13 cellular contexts compared by ENCODE assay signal in genomic region chr5:64773533-64773932, GRCh38. TPM values are rescaled to one million over a fixed set of nuclear protein-coding genes. Genes with fewer than 3 reads are reported as not detected.
DNase-seq lines count a peak whose midpoint lies in the region; ATAC-seq and TF ChIP-seq lines count a peak whose summit lies in the region.
"Had no signal": no experiment of that assay in that cellular context is flagged by ENCODE, and none has a peak within 500 bp of the region (broad histone marks: within the 10 kb centered on the region; RNA-seq: fewer than 3 reads in every experiment).

No MANE protein-coding gene starts in this region.

- POLR2A ChIA-PET in OCI-LY7 (lab: Charles Lee) = interaction anchor here (0.7 kb wide), 2 partner anchors 100 to 142 kb away, joined by 3 to 4 read pairs; no protein-coding TSS in a partner anchor
- POLR2A ChIA-PET in PC-3 (lab: Charles Lee; ENCODE audit: unreplicated experiment) = no interaction called here

- no peak overlapping the region for H2AFZ ChIP-seq in OCI-LY7 (ENCODE audit: low read length)
- no peak overlapping the region for H2AFZ ChIP-seq in PC-3 (ENCODE audit: low read length)

- BruUV-seq in OCI-LY7 (replicated peaks; lab: Mats Ljungman, UMichigan) (no TSS peak), PC-3 (replicated peaks; lab: Mats Ljungman, UMichigan) (no TSS peak)

- H3K4me3 ChIP-seq in OCI-LY7 (ENCODE audit: low read depth, low read length, poor library complexity, severe bottlenecking) (no peak overlapping the region), PC-3 (ENCODE audit: low read length) (no peak overlapping the region)
- H3K4me3 ChIP-seq: gastroesophageal sphincter had no signal

- H3F3A ChIP-seq in PC-3 (ENCODE audit: low read length, unreplicated experiment) = no peaks in the 10 kb centered on the region

- H3K9me3 ChIP-seq in OCI-LY7 (ENCODE audit: low read length) = no peaks in the 10 kb centered on the region
- no peaks in the 10 kb centered on the region for H3K9me3 ChIP-seq in PC-3 (ENCODE audit: low read length)
- H3K9me3 ChIP-seq: gastroesophageal sphincter had no signal

- no peak overlapping the region for H3K9ac ChIP-seq in PC-3 (ENCODE audit: low read length)

- H3K27ac ChIP-seq in OCI-LY7 (ENCODE audit: low read depth, low read length, poor library complexity, severe bottlenecking) (peak overlapping the region; percentile 24), PC-3 (ENCODE audit: low read length) (no peak overlapping the region)
- H3K27ac ChIP-seq: gastroesophageal sphincter had no signal

- ATAC-seq in GM18511 (IDR thresholded peaks at IDR 0.05; ENCODE audit: unreplicated experiment) (peak; percentile 64), GM21515 (IDR thresholded peaks at IDR 0.05; ENCODE audit: unreplicated experiment) (peak; percentile 59), HG03175 (IDR thresholded peaks at IDR 0.05; ENCODE audit: unreplicated experiment) (peak; percentile 34), PC-3 (no peak)
- ATAC-seq: gastroesophageal sphincter had no signal

- peak overlapping the region; percentile 47 for H3K4me2 ChIP-seq in OCI-LY7 (ENCODE audit: low read length)
- no peak overlapping the region for H3K4me2 ChIP-seq in PC-3 (ENCODE audit: low read length)

- TF ChIP-seq CTCF in OCI-LY7 (conservative IDR thresholded peaks at IDR 0.05; ENCODE audit: low read length) (no peak), PC-3 (conservative IDR thresholded peaks at IDR 0.05; ENCODE audit: low read depth, low read length) (no peak)

- intact Hi-C loops in OCI-LY7 (cut with micrococcal nuclease; ENCODE audit: unreplicated experiment) = no loop called here
- intact Hi-C loops in PC-3 (cut with micrococcal nuclease) = no loop called here

- H4K20me1 ChIP-seq in OCI-LY7 (ENCODE audit: insufficient read depth, low read length) (no peaks in the 10 kb centered on the region), PC-3 (ENCODE audit: low read length) (no peaks in the 10 kb centered on the region)

- H3K79me2 ChIP-seq in OCI-LY7 (ENCODE audit: insufficient read depth, low read depth, low read length) (peaks cover 45% of the 10 kb centered on the region), PC-3 (ENCODE audit: low read length) (peaks cover 47% of the 10 kb centered on the region)

- H3K4me1 ChIP-seq in OCI-LY7 (ENCODE audit: insufficient read depth, low read length, poor library complexity, severe bottlenecking) (peaks cover 26% of the 10 kb centered on the region), PC-3 (ENCODE audit: insufficient read depth, low read length) (peaks cover 22% of the 10 kb centered on the region)

- no peaks in the 10 kb centered on the region for H3K27me3 ChIP-seq in PC-3 (ENCODE audit: low read length)
- H3K27me3 ChIP-seq: gastroesophageal sphincter had no signal

- H3K9me2 ChIP-seq in OCI-LY7 (ENCODE audit: insufficient read depth, low read length) (no peaks in the 10 kb centered on the region), PC-3 (replicated peaks; ENCODE audit: low read length) (no peaks in the 10 kb centered on the region)

- CTCF ChIA-PET in OCI-LY7 (lab: Charles Lee; ENCODE audit: unreplicated experiment) (no interaction called here), PC-3 (lab: Charles Lee) (no interaction called here)

- peaks cover 20% of the 10 kb centered on the region for H3K36me3 ChIP-seq in OCI-LY7 (ENCODE audit: insufficient read depth, low read length)
- H3K36me3 ChIP-seq in PC-3 (ENCODE audit: low read depth, low read length) = no peaks in the 10 kb centered on the region

- peak; percentile 9 for DNase-seq in OCI-LY7 (ENCODE audit: low spot score)
- no peak for DNase-seq in PC-3
- DNase-seq in T1000 (lab: John Stamatoyannopoulos, UW) = no peak
- no peak for DNase-seq in pons (ENCODE audit: low spot score)
- no peak for DNase-seq in activated CD4-positive, alpha-beta T cell treated with anti-CD3 and anti-CD28 coated beads for 48 hours
- DNase-seq: C1 segment of cervical spinal cord; effector memory CD4-positive, alpha-beta T cell; GDM1; NCI-H1436 had no signal

RNA-seq across cellular contexts. Expression of gene CWC27, which starts 4.8 kb away (rescaled TPM):
- total RNA-seq in OCI-LY7 (2014; rRNA removed; shearing (Covaris generic)) = 15.4 and 18.8 TPM in 2 replicates
- total RNA-seq in OCI-LY7 (2022) (33.1 and 34.4 TPM in 2 replicates), PC-3 (2014; rRNA removed) (12.6 and 14.7 TPM in 2 replicates)

RNA-seq across cellular contexts. Expression of gene SREK1IP1, which starts 5.0 kb away (rescaled TPM):
- total RNA-seq in OCI-LY7 (2014; rRNA removed; shearing (Covaris generic)) = 4.8 and 9.6 TPM in 2 replicates
- 23.0 and 30.7 TPM in 2 replicates for total RNA-seq in OCI-LY7 (2022)
- total RNA-seq in PC-3 (2014; rRNA removed) = 3.0 and 6.4 TPM in 2 replicates
